8 cellular contexts compared by ENCODE assay signal in the genomic region with DNA sequence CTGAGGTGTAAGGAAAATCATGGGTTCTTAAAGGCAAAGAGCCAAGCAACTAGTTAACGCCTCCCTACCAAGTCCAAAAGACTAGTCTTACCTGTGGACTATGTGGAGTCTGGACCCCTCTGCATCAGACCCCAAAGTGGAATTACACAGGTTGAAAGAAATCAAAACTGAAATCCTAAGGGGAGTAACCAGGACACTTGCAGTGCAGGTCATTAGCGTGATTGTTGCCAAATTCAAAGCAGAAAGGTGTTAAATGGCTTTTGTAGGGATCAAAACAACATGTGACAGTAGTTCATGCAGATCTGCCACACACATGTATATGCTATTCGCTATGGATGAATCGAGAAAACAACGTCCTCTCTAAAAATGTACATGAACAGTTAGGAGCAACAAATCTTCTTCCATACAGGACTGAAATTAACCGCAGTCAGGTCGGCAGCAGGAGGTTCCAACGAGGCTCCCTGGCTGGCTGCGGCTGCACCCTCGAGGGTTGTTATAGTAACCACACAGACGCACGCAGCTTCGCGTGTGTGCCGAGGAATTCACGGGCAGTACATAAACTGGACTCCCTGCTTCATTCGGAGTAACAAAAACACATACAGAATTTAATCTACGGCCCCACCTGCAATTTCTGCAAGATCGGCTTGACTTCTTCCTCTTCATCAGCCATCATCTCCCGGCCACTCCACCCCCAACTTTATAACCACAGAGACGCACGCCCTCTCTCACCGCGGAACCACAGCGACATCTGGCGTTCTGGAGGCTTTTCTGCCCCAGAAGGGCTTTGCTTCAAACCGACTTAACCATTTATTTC. TPM values are rescaled to one million over a fixed set of nuclear protein-coding genes. Genes with fewer than 3 reads are reported as not detected.
A peak's percentile ranks its signal among the peaks of the same experiment; 100 is the strongest.
DNase-seq lines count a peak whose midpoint lies in the region; ATAC-seq, FAIRE-seq and TF ChIP-seq lines count a peak whose summit lies in the region.

A gene with protein sequence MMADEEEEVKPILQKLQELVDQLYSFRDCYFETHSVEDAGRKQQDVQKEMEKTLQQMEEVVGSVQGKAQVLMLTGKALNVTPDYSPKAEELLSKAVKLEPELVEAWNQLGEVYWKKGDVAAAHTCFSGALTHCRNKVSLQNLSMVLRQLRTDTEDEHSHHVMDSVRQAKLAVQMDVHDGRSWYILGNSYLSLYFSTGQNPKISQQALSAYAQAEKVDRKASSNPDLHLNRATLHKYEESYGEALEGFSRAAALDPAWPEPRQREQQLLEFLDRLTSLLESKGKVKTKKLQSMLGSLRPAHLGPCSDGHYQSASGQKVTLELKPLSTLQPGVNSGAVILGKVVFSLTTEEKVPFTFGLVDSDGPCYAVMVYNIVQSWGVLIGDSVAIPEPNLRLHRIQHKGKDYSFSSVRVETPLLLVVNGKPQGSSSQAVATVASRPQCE (minus strand): TSS at position 687 of the 814 bp plus-strand sequence. CDS start 14 bp downstream, at position 673.

- TF ChIP-seq CTCF in DND-41 (IDR thresholded peaks at IDR 0.05; ENCODE audit: borderline replicate concordance, extremely low read depth, low read length, poor library complexity, severe bottlenecking): peak; percentile 97
- TF ChIP-seq CTCF in fibroblast of mammary gland (conservative IDR thresholded peaks at IDR 0.05; ENCODE audit: control insufficient read depth, insufficient read depth, low read depth, low read length): peak; percentile 97

- DNase-seq in DND-41 (peak; percentile 88), Karpas-422 (peak; percentile 98), RCC 7860 (ENCODE audit: low spot score) (peak; percentile 29), fibroblast of mammary gland (ENCODE audit: low read depth) (peak; percentile 90)
- DNase-seq in activated T-cell treated with anti-CD3 and anti-CD28 coated beads, Interleukin-2, amount 50 U/mL, for 72 hours: peak; percentile 88 to 90
- DNase-seq in naive thymus-derived CD8-positive, alpha-beta T cell: peak; percentile 79 to 97 (median 90)
- peak; percentile 78 to 94 (median 85) for DNase-seq in stimulated activated naive CD4-positive, alpha-beta T cell (lab: John Stamatoyannopoulos, UW)

- H3K4me3 ChIP-seq in DND-41 (ENCODE audit: low read depth in 1 of 2, low read length in 2 of 2): peak within 1 kb of the TSS; percentile 69 to 92
- H3K4me3 ChIP-seq in Karpas-422 (ENCODE audit: low read length): peak within 1 kb of the TSS; percentile 93
- peak within 1 kb of the TSS; percentile 78 for H3K4me3 ChIP-seq in fibroblast of mammary gland (ENCODE audit: control insufficient read depth, low read depth, low read length)

- H3K9me3 ChIP-seq in DND-41 (ENCODE audit: insufficient read depth, low read length, severe bottlenecking) (no peaks in the 10 kb centered on the region), Karpas-422 (ENCODE audit: low read length) (no peaks in the 10 kb centered on the region)

- peaks cover 29% of the 10 kb centered on the region for H3K4me1 Mint-ChIP-seq in activated T-cell treated with anti-CD3 and anti-CD28 coated beads, Interleukin-2, amount 50 U/mL, for 72 hours (ENCODE audit: low read depth)
- H3K4me1 Mint-ChIP-seq in naive thymus-derived CD8-positive, alpha-beta T cell: peaks cover 19 to 41% (median 35%) of the 10 kb centered on the region in 4 donors

- H3K4me2 ChIP-seq in DND-41 (ENCODE audit: insufficient read depth, low read length) (peak within 1 kb of the TSS; percentile 93), Karpas-422 (ENCODE audit: low read depth, low read length, poor library complexity, severe bottlenecking) (peak within 1 kb of the TSS; percentile 95)

- H4K20me1 ChIP-seq in DND-41 (ENCODE audit: insufficient read depth, low read length) (no peaks in the 10 kb centered on the region), Karpas-422 (ENCODE audit: insufficient read depth, low read depth, low read length) (no peaks in the 10 kb centered on the region)

- FAIRE-seq in RCC 7860 (lab: Jason Lieb, UNC): peak; percentile 43

- peak within 1 kb of the TSS; percentile 83 to 95 for H3K4me3 Mint-ChIP-seq in activated T-cell treated with anti-CD3 and anti-CD28 coated beads, Interleukin-2, amount 50 U/mL, for 72 hours
- H3K4me3 Mint-ChIP-seq in naive thymus-derived CD8-positive, alpha-beta T cell: peak within 1 kb of the TSS; percentile 83 to 97 (median 92)

- H3K4me1 ChIP-seq in DND-41 (ENCODE audit: insufficient read depth, low read length) (peaks cover 28% of the 10 kb centered on the region), Karpas-422 (ENCODE audit: low read length) (peaks cover 21% of the 10 kb centered on the region)

- H3K36me3 ChIP-seq in DND-41 (ENCODE audit: insufficient read depth, low read length): peaks cover 13% of the 10 kb centered on the region; the same call in 1 of the 2 replicates
- peaks cover 16% of the 10 kb centered on the region for H3K36me3 ChIP-seq in Karpas-422 (ENCODE audit: insufficient read depth, low read length)

- H3K27me3 ChIP-seq in DND-41 (ENCODE audit: insufficient read depth, low read length, poor library complexity) (no peaks in the 10 kb centered on the region), Karpas-422 (ENCODE audit: low read length) (no peaks in the 10 kb centered on the region)

- H2AFZ ChIP-seq in DND-41 (ENCODE audit: low read depth, low read length) (peak within 1 kb of the TSS; percentile 93), Karpas-422 (ENCODE audit: low read length) (peak within 1 kb of the TSS; percentile 98)

- no peaks in the 10 kb centered on the region for H3K9me2 ChIP-seq in Karpas-422 (replicated peaks; ENCODE audit: insufficient read depth, low read length)

- peak within 1 kb of the TSS; percentile 26 for H3K27ac Mint-ChIP-seq in activated T-cell treated with anti-CD3 and anti-CD28 coated beads, Interleukin-2, amount 50 U/mL, for 72 hours
- H3K27ac Mint-ChIP-seq in naive thymus-derived CD8-positive, alpha-beta T cell: peak within 1 kb of the TSS; percentile 87 to 98 (median 90)

- H3K79me2 ChIP-seq in DND-41 (ENCODE audit: insufficient read depth, low read length) (peaks cover 27% of the 10 kb centered on the region), Karpas-422 (ENCODE audit: low read length) (peaks cover 41% of the 10 kb centered on the region)

- H3K27ac ChIP-seq in DND-41 (ENCODE audit: low read length) (peak within 1 kb of the TSS; percentile 63), Karpas-422 (ENCODE audit: low read length) (peak within 1 kb of the TSS; percentile 52)

- no peaks in the 10 kb centered on the region for H3K27me3 Mint-ChIP-seq in activated T-cell treated with anti-CD3 and anti-CD28 coated beads, Interleukin-2, amount 50 U/mL, for 72 hours (ENCODE audit: low read depth)
- H3K27me3 Mint-ChIP-seq in naive thymus-derived CD8-positive, alpha-beta T cell: no peaks in the 10 kb centered on the region

- H3K36me3 Mint-ChIP-seq in activated T-cell treated with anti-CD3 and anti-CD28 coated beads, Interleukin-2, amount 50 U/mL, for 72 hours (ENCODE audit: insufficient read depth in 2 of 2): peaks cover 1 to 6% of the 10 kb centered on the region in 2 donors
- peaks cover under 1 to 26% (median 8%) of the 10 kb centered on the region in 3 donors for H3K36me3 Mint-ChIP-seq in naive thymus-derived CD8-positive, alpha-beta T cell

- H3K9me3 Mint-ChIP-seq in activated T-cell treated with anti-CD3 and anti-CD28 coated beads, Interleukin-2, amount 50 U/mL, for 72 hours: no peaks in the 10 kb centered on the region
- no peaks in the 10 kb centered on the region for H3K9me3 Mint-ChIP-seq in naive thymus-derived CD8-positive, alpha-beta T cell

- ATAC-seq in DND-41 (ENCODE audit: insufficient read depth, low read depth): peak; percentile 97
- peak; percentile 94 for ATAC-seq in GM21786 (IDR thresholded peaks at IDR 0.05; ENCODE audit: unreplicated experiment)
- peak; percentile 94 to 95 for ATAC-seq in activated T-cell treated with anti-CD3 and anti-CD28 coated beads, Interleukin-2, amount 50 U/mL, for 72 hours (replicated peaks in 1 of 2)
- peak; percentile 98 for ATAC-seq in naive thymus-derived CD8-positive, alpha-beta T cell

- H3K9ac ChIP-seq in DND-41 (ENCODE audit: low read depth, low read length) (peak within 1 kb of the TSS; percentile 63), Karpas-422 (ENCODE audit: low read length) (peak within 1 kb of the TSS; percentile 82)

- POLR2A ChIA-PET in naive thymus-derived CD8-positive, alpha-beta T cell (lab: Charles Lee): no interaction called here

RNA-seq across cellular contexts. Expression of the gene that starts here (rescaled TPM):
- 24.6 and 28.0 TPM in 2 replicates for total RNA-seq in Karpas-422 (2014; rRNA removed; shearing (Covaris generic); ENCODE audit: low replicate concordance)
- total RNA-seq in activated T-cell treated with anti-CD3 and anti-CD28 coated beads, Interleukin-2, amount 50 U/mL, for 72 hours: 10 to 100 TPM; 15.5 to 16.7 TPM
- 10 to 100 TPM; 22.8 to 23.5 TPM for total RNA-seq in naive thymus-derived CD8-positive, alpha-beta T cell
- polyA plus RNA-seq in naive thymus-derived CD8-positive, alpha-beta T cell: 10 to 100 TPM; 16.1 to 22.3 (median 18.7) TPM

Comparison
In these comparisons a context has a peak if more than half of its experiments do, and no peak if none do; other contexts are left out.
1. Peak in every context shown above with its lines: DNase-seq, ATAC-seq, H3K4me3 ChIP-seq and H3K27ac ChIP-seq.
2. DNase-seq: peak in every context shown above with its lines; median percentile 98 in Karpas-422; 90 in naive thymus-derived CD8-positive, alpha-beta T cell; 90 in fibroblast of mammary gland; 89 in activated T-cell treated with anti-CD3 and anti-CD28 coated beads, Interleukin-2, amount 50 U/mL, for 72 hours; 88 in DND-41; 85 in stimulated activated naive CD4-positive, alpha-beta T cell; 29 in RCC 7860.